In the genomic region with DNA sequence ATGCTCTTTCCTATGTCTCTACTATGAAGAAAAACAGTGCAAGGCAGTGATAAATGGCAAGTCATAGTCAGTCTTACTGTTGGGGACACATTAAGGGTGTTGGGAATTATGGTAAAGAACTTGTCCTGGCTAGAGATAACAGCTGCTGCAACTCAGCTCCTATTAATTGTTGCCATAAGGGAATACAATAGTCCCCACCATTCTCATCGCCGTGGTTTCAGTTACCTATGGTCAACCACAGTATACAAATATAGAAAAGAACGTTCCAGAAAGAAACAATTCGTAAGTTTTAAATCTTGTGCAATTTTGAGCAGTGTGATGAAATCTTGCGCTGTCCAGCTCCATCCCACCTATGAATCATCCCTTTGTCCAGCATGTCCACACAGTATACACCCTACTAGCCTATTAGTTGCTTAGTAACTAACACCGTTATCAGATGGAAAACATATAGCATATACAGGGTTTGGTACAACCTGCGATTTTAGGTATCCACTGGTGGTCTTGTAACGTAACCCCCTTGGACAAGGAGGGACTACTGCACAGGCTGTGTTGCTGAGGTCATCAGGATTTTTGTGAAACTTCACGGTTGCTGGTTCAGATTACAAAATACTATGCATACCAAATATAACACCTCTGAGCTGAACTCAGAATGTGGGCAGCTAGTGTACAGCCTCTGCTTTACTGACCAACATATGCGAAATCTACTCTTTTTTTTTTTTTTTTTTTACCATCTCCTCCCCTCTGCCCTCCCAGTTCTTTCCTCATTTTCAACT, we compare ENCODE assay signal across 10 cellular contexts. TPM values are rescaled to one million over a fixed set of nuclear protein-coding genes. Genes with fewer than 3 reads are reported as not detected.
DNase-seq lines count a peak whose midpoint lies in the region; ATAC-seq and TF ChIP-seq lines count a peak whose summit lies in the region.
"Had no signal": no experiment of that assay in that cellular context is flagged by ENCODE, and none has a peak within 500 bp of the region (broad histone marks: within the 10 kb centered on the region; RNA-seq: fewer than 3 reads in every experiment).

No MANE protein-coding gene starts in this region.

- H3K4me3 Mint-ChIP-seq in Caco-2 (ENCODE audit: unreplicated experiment) (no peak overlapping the region), mesothelial cell of epicardium (no peak overlapping the region)
- H3K4me3 Mint-ChIP-seq in natural killer cell treated with Interleukin-12 subunit alpha and Interleukin-12 subunit beta and Interleukin-15 and Interleukin-18, amount 100 ng/mL, for 72 hours: peak overlapping the region; percentile 20
- no peak overlapping the region for H3K4me3 Mint-ChIP-seq in activated CD4-positive, alpha-beta memory T cell treated with anti-CD3 and anti-CD28 coated beads, Interleukin-2, amount 10 ng/mL, durations not matched to agents 7 days and 5 days

- peak overlapping the region; percentile 79 for H3K27ac Mint-ChIP-seq in Caco-2 (ENCODE audit: unreplicated experiment)
- H3K27ac Mint-ChIP-seq in natural killer cell treated with Interleukin-12 subunit alpha and Interleukin-12 subunit beta and Interleukin-15 and Interleukin-18, amount 100 ng/mL, for 72 hours: peak overlapping the region; percentile 54 to 79
- H3K27ac Mint-ChIP-seq in activated CD4-positive, alpha-beta memory T cell treated with anti-CD3 and anti-CD28 coated beads, Interleukin-2, amount 10 ng/mL, durations not matched to agents 7 days and 5 days: no peak overlapping the region
- no peak overlapping the region for H3K27ac Mint-ChIP-seq in mesothelial cell of epicardium

- peak; percentile 84 to 91 for ATAC-seq in natural killer cell treated with Interleukin-12 subunit alpha and Interleukin-12 subunit beta and Interleukin-15 and Interleukin-18, amount 100 ng/mL, for 72 hours

- no peaks in the 10 kb centered on the region for H3K27me3 ChIP-seq in Caco-2 (replicated peaks; ENCODE audit: control insufficient read depth, insufficient read depth, low read length)

- POLR2A ChIA-PET in Caco-2 (lab: Charles Lee): no interaction called here
- POLR2A ChIA-PET in activated CD4-positive, alpha-beta memory T cell treated with anti-CD3 and anti-CD28 coated beads, Interleukin-2, amount 10 ng/mL, durations not matched to agents 7 days and 5 days (lab: Charles Lee): no interaction called here

- TF ChIP-seq CTCF in Caco-2 (IDR thresholded peaks at IDR 0.05; ENCODE audit: insufficient read depth in 1 of 2, low read depth in 1 of 2, low read length in 1 of 2, severe bottlenecking in 1 of 2, unreplicated experiment in 1 of 2) (no peak), mesothelial cell of epicardium (IDR thresholded peaks at IDR 0.05; ENCODE audit: unreplicated experiment) (no peak)

- H3K4me3 ChIP-seq in Caco-2 (ENCODE audit: low read depth, low read length): no peak overlapping the region

- H3K36me3 ChIP-seq in Caco-2 (ENCODE audit: control insufficient read depth, insufficient read depth, low read length): peaks cover 5% of the 10 kb centered on the region

- intact Hi-C loops in Caco-2 (cut with micrococcal nuclease; ENCODE audit: unreplicated experiment): loop anchor here (5.0 kb wide), 1 partner anchor 221 kb away; no protein-coding TSS in a partner anchor

- H3K9me3 Mint-ChIP-seq in Caco-2 (ENCODE audit: unreplicated experiment) (no peaks in the 10 kb centered on the region), mesothelial cell of epicardium (no peaks in the 10 kb centered on the region)
- no peaks in the 10 kb centered on the region for H3K9me3 Mint-ChIP-seq in natural killer cell treated with Interleukin-12 subunit alpha and Interleukin-12 subunit beta and Interleukin-15 and Interleukin-18, amount 100 ng/mL, for 72 hours
- no peaks in the 10 kb centered on the region for H3K9me3 Mint-ChIP-seq in activated CD4-positive, alpha-beta memory T cell treated with anti-CD3 and anti-CD28 coated beads, Interleukin-2, amount 10 ng/mL, durations not matched to agents 7 days and 5 days

- H3K4me1 Mint-ChIP-seq in Caco-2 (ENCODE audit: low read depth, unreplicated experiment) (no peaks in the 10 kb centered on the region), mesothelial cell of epicardium (peaks cover 16% of the 10 kb centered on the region)
- H3K4me1 Mint-ChIP-seq in natural killer cell treated with Interleukin-12 subunit alpha and Interleukin-12 subunit beta and Interleukin-15 and Interleukin-18, amount 100 ng/mL, for 72 hours (ENCODE audit: low read depth in 2 of 2): peaks cover 20 to 21% of the 10 kb centered on the region in 2 donors
- peaks cover 10% of the 10 kb centered on the region for H3K4me1 Mint-ChIP-seq in activated CD4-positive, alpha-beta memory T cell treated with anti-CD3 and anti-CD28 coated beads, Interleukin-2, amount 10 ng/mL, durations not matched to agents 7 days and 5 days

- CTCF ChIA-PET in Caco-2 (lab: Charles Lee): interaction anchor here (0.7 to 0.8 kb wide), 2 partner anchors 159 to 199 kb away, joined by 3 to 4 read pairs; no protein-coding TSS in a partner anchor
- CTCF ChIA-PET in activated CD4-positive, alpha-beta memory T cell treated with anti-CD3 and anti-CD28 coated beads, Interleukin-2, amount 10 ng/mL, durations not matched to agents 7 days and 5 days (lab: Charles Lee): no interaction called here

- H3K9me3 ChIP-seq in Caco-2: no peaks in the 10 kb centered on the region

- H3K4me1 ChIP-seq in Caco-2: no peaks in the 10 kb centered on the region

- DNase-seq in Caco-2 (peak in 1 of 2 experiments; percentile 34), NOMO-1 treated with dmso at 0.1 percent for 144 hours (lab: John Stamatoyannopoulos, UW; ENCODE audit: unreplicated experiment) (peak; percentile 82), dermis microvascular lymphatic vessel endothelial cell (ENCODE audit: low read depth in 2 of 2) (peak; percentile 5 to 23), mesothelial cell of epicardium (ENCODE audit: low spot score in 2 of 2, unreplicated experiment in 2 of 2) (no peak), HK-2 (ENCODE audit: unreplicated experiment) (no peak), 8988T (no peak)
- DNase-seq in natural killer cell treated with Interleukin-12 subunit alpha and Interleukin-12 subunit beta and Interleukin-15 and Interleukin-18, amount 100 ng/mL, for 72 hours (ENCODE audit: low spot score): no peak
- DNase-seq in activated CD4-positive, alpha-beta memory T cell treated with anti-CD3 and anti-CD28 coated beads, Interleukin-2, amount 10 ng/mL, durations not matched to agents 7 days and 5 days: no peak
- DNase-seq: GDM1; stimulated activated CD4-positive, alpha-beta T cell treated with anti-CD3 and anti-CD28 coated beads, Interleukin-2, amount 100 ng/mL, for 48 hours had no signal

- BruUV-seq in Caco-2 (replicated peaks; lab: Mats Ljungman, UMichigan): no TSS peak

- H3K36me3 Mint-ChIP-seq in Caco-2 (ENCODE audit: insufficient read depth, unreplicated experiment) (peaks cover 74% of the 10 kb centered on the region), mesothelial cell of epicardium (peaks cover 35% of the 10 kb centered on the region)
- peaks cover 23% of the 10 kb centered on the region for H3K36me3 Mint-ChIP-seq in natural killer cell treated with Interleukin-12 subunit alpha and Interleukin-12 subunit beta and Interleukin-15 and Interleukin-18, amount 100 ng/mL, for 72 hours
- H3K36me3 Mint-ChIP-seq in activated CD4-positive, alpha-beta memory T cell treated with anti-CD3 and anti-CD28 coated beads, Interleukin-2, amount 10 ng/mL, durations not matched to agents 7 days and 5 days (ENCODE audit: low read depth): peaks cover 65% of the 10 kb centered on the region

- H3K27me3 Mint-ChIP-seq in Caco-2 (ENCODE audit: insufficient read depth, unreplicated experiment) (no peaks in the 10 kb centered on the region), mesothelial cell of epicardium (ENCODE audit: low read depth) (no peaks in the 10 kb centered on the region)
- no peaks in the 10 kb centered on the region for H3K27me3 Mint-ChIP-seq in natural killer cell treated with Interleukin-12 subunit alpha and Interleukin-12 subunit beta and Interleukin-15 and Interleukin-18, amount 100 ng/mL, for 72 hours
- H3K27me3 Mint-ChIP-seq in activated CD4-positive, alpha-beta memory T cell treated with anti-CD3 and anti-CD28 coated beads, Interleukin-2, amount 10 ng/mL, durations not matched to agents 7 days and 5 days: no peaks in the 10 kb centered on the region

RNA-seq across cellular contexts. Expression of gene ZFR, which starts 53.5 kb away (rescaled TPM):
- total RNA-seq in Caco-2 (2022) (75.1 and 78.3 TPM in 2 replicates), dermis microvascular lymphatic vessel endothelial cell (45.6 and 54.0 TPM in 2 replicates), mesothelial cell of epicardium (68.2 to 71.5 TPM (median 70.7 TPM) in 3 replicates)
- 10 to 100 TPM; 58.2 to 70.5 TPM for total RNA-seq in natural killer cell treated with Interleukin-12 subunit alpha and Interleukin-12 subunit beta and Interleukin-15 and Interleukin-18, amount 100 ng/mL, for 72 hours
- 10 to 100 TPM; 44.8 to 45.1 TPM for total RNA-seq in activated CD4-positive, alpha-beta memory T cell treated with anti-CD3 and anti-CD28 coated beads, Interleukin-2, amount 10 ng/mL, durations not matched to agents 7 days and 5 days

Comparison
In these comparisons a context has a peak if more than half of its experiments do, and no peak if none do; other contexts are left out.
1. DNase-seq: peak in NOMO-1 treated with dmso at 0.1 percent for 144 hours (single experiment) and dermis microvascular lymphatic vessel endothelial cell (2 of 2); none in natural killer cell treated with Interleukin-12 subunit alpha and Interleukin-12 subunit beta and Interleukin-15 and Interleukin-18, amount 100 ng/mL, for 72 hours (single experiment), activated CD4-positive, alpha-beta memory T cell treated with anti-CD3 and anti-CD28 coated beads, Interleukin-2, amount 10 ng/mL, durations not matched to agents 7 days and 5 days (single experiment), mesothelial cell of epicardium (0 of 2), HK-2 (single experiment) and 8988T (single experiment).
2. H3K27ac Mint-ChIP-seq: peak in Caco-2 (single experiment) and natural killer cell treated with Interleukin-12 subunit alpha and Interleukin-12 subunit beta and Interleukin-15 and Interleukin-18, amount 100 ng/mL, for 72 hours (2 of 2); none in activated CD4-positive, alpha-beta memory T cell treated with anti-CD3 and anti-CD28 coated beads, Interleukin-2, amount 10 ng/mL, durations not matched to agents 7 days and 5 days (single experiment) and mesothelial cell of epicardium (single experiment).